27 cellular contexts compared by ENCODE assay signal in genomic region chr16:58443783-58444182, GRCh38.
"Had no signal": no experiment of that assay in that cellular context is flagged by ENCODE, and none has a peak within 500 bp of the region (broad histone marks: within the 10 kb centered on the region; RNA-seq: fewer than 3 reads in every experiment).

No MANE protein-coding gene starts in this region.

- FAIRE-seq: islet of Langerhans, kidney, urothelium cell line had no signal

- DNase-seq: heart left ventricle; hypothalamus; immature natural killer cell; kidney; left colon; left lung; lower lobe of right lung; mammary epithelial cell; mesenchymal stem cell; naive thymus-derived CD8-positive, alpha-beta T cell; occipital lobe; right lobe of liver; stimulated activated CD4-positive, alpha-beta T cell treated with anti-CD3 and anti-CD28 coated beads, Interleukin-2, amount 100 ng/mL, for 48 hours; stimulated activated CD4-positive, alpha-beta T cell treated with anti-CD3 and anti-CD28 coated beads, Interleukin-4, amount 100 ng/mL, for 4 hours; stimulated activated CD8-positive, alpha-beta memory T cell treated with anti-CD3 and anti-CD28 coated beads, Interleukin-4, amount 100 ng/mL, for 48 hours; stimulated activated naive CD4-positive, alpha-beta T cell treated with Interleukin-2 at 50 U/mL for 16 hours; stimulated activated naive CD8-positive, alpha-beta T cell treated with anti-CD3 and anti-CD28 coated beads, Interleukin-15, amount 100 ng/mL, for 72 hours; thyroid gland; transverse colon; upper lobe of right lung had no signal

- H3K9ac ChIP-seq: parathyroid adenoma had no signal

- H3K27me3 ChIP-seq: right atrium auricular region, right lobe of liver, testis, thyroid gland, upper lobe of right lung had no signal

- ATAC-seq: heart left ventricle; left colon; left lung; lower lobe of right lung; naive thymus-derived CD8-positive, alpha-beta T cell; right lobe of liver; stimulated activated memory B cell treated with anti-CD40 and anti-IgM and Interleukin-4, amounts not matched to agents 10 μg/mL and 1 μg/mL and 100 μg/mL, for 72 hours; stimulated activated naive CD8-positive, alpha-beta T cell treated with anti-CD3 and anti-CD28 coated beads, Interleukin-15, amount 100 ng/mL, for 72 hours; upper lobe of right lung had no signal

- H3K79me2 ChIP-seq: parathyroid adenoma had no signal

- H2AFZ ChIP-seq: parathyroid adenoma had no signal

- H3K4me3 ChIP-seq: heart left ventricle, left lung, lower lobe of right lung, right atrium auricular region, right lobe of liver, testis, thyroid gland, transverse colon, upper lobe of right lung had no signal

- H3K9me3 ChIP-seq: heart left ventricle, left lung, lower lobe of right lung, neutrophil, right atrium auricular region, right lobe of liver, testis, thyroid gland, transverse colon, upper lobe of right lung had no signal

- H3K27ac ChIP-seq: heart left ventricle, left lung, lower lobe of right lung, neutrophil, parathyroid adenoma, right atrium auricular region, right lobe of liver, testis, thyroid gland, transverse colon, upper lobe of right lung had no signal

- H3K36me3 ChIP-seq: heart left ventricle, left lung, lower lobe of right lung, neutrophil, right atrium auricular region, right lobe of liver, thyroid gland, transverse colon, upper lobe of right lung had no signal

- H3K4me1 ChIP-seq: left lung, lower lobe of right lung, right atrium auricular region, right lobe of liver, thyroid gland, transverse colon, upper lobe of right lung had no signal
